Comparison of ENCODE assay signal across 19 cellular contexts in the genomic region with DNA sequence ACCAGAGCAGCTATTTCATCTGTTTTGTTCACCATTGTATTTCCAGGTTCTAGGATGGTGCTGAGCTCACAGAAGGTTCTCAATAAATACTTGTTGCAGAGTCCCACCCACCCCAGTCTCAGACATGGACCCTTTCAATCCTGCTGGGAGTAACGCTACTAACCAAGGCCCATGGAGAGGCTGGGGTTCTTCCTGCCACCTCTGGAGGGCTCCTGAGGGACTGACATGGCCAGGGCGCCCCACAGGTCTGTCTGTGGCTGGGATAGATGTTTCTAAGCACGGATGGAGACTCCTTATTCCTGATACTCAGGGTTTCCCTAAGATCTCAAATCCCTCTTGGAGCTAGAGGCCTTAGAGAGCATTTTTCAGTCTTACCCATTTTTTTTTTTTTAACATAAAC.
DNase-seq lines count a peak whose midpoint lies in the region; ATAC-seq, FAIRE-seq and TF ChIP-seq lines count a peak whose summit lies in the region.
"Had no signal": no experiment of that assay in that cellular context is flagged by ENCODE, and none has a peak within 500 bp of the region (broad histone marks: within the 10 kb centered on the region; RNA-seq: fewer than 3 reads in every experiment).

No MANE protein-coding gene starts in this region.

- H2BK5ac ChIP-seq in H1 (ENCODE audit: low read depth, low read length): no peak overlapping the region

- H3K36me3 Mint-ChIP-seq in GM23338 (ENCODE audit: low read depth): no peaks in the 10 kb centered on the region
- no peaks in the 10 kb centered on the region for H3K36me3 Mint-ChIP-seq in neural crest cell (ENCODE audit: low read depth)

- no peaks in the 10 kb centered on the region for H3K9me2 ChIP-seq in GM23338 (ENCODE audit: insufficient read depth)

- H3F3A ChIP-seq in GM23338 (replicated peaks; ENCODE audit: low read depth): no peaks in the 10 kb centered on the region

- H3K36me3 ChIP-seq in GM23338 (ENCODE audit: insufficient read depth): no peaks in the 10 kb centered on the region
- no peaks in the 10 kb centered on the region; a peak in 1 of 8 replicates for H3K36me3 ChIP-seq in H1 (ENCODE audit: control insufficient read depth in 2 of 4, insufficient read depth in 4 of 4, low read length in 3 of 4)
- H3K36me3 ChIP-seq: MG63 had no signal

- no peak overlapping the region for H2BK120ac ChIP-seq in H1 (replicated peaks; ENCODE audit: low read depth, low read length)

- no peak overlapping the region for H3K14ac ChIP-seq in H1 (ENCODE audit: insufficient read length)

- no peak overlapping the region for H4K8ac ChIP-seq in H1 (ENCODE audit: extremely low read depth, insufficient read depth, low read length)

- H3K79me2 ChIP-seq in GM23338 (replicated peaks; ENCODE audit: insufficient read depth): no peaks in the 10 kb centered on the region
- H3K79me2 ChIP-seq in H1 (ENCODE audit: control insufficient read depth in 1 of 2, insufficient read depth in 2 of 2, low read length in 2 of 2): no peaks in the 10 kb centered on the region

- H3K9me3 Mint-ChIP-seq in GM23338 (no peaks in the 10 kb centered on the region; the same call in 2 of the 3 replicates), neural crest cell (no peaks in the 10 kb centered on the region)

- H4K20me1 ChIP-seq in GM23338 (replicated peaks; ENCODE audit: insufficient read depth) (no peaks in the 10 kb centered on the region), H1 (replicated peaks in 1 of 2; ENCODE audit: control insufficient read depth in 1 of 2, insufficient read depth in 2 of 2, low read length in 2 of 2) (no peaks in the 10 kb centered on the region)

- H3K9me3 ChIP-seq in H1 (ENCODE audit: insufficient read depth in 2 of 2, low read depth in 1 of 2, low read length in 1 of 2): no peaks in the 10 kb centered on the region
- H3K9me3 ChIP-seq: MG63 had no signal

- H3K27me3 ChIP-seq in GM23338 (ENCODE audit: insufficient read depth) (no peaks in the 10 kb centered on the region), H1 (replicated peaks in 1 of 4; ENCODE audit: control insufficient read depth in 3 of 4, extremely low read depth in 1 of 4, insufficient read depth in 3 of 4, low read length in 3 of 4) (no peaks in the 10 kb centered on the region)
- H3K27me3 ChIP-seq: MG63 had no signal

- no peak overlapping the region for H2BK20ac ChIP-seq in H1 (ENCODE audit: low read length)

- H2AFZ ChIP-seq in GM23338: no peak overlapping the region
- H2AFZ ChIP-seq in H1 (ENCODE audit: low read length): no peak overlapping the region

- no peak for FAIRE-seq in H1 (lab: Jason Lieb, UNC)
- FAIRE-seq: HTR-8/SVneo had no signal

- TF ChIP-seq EP300 in H1 (IDR thresholded peaks at IDR 0.05; ENCODE audit: borderline replicate concordance in 1 of 2, low read depth in 2 of 2, low read length in 2 of 2): no peak

- no peak overlapping the region for H3K56ac ChIP-seq in H1 (replicated peaks; ENCODE audit: insufficient read length, low read depth, low read length)

- CTCF ChIA-PET in H1 (lab: Charles Lee; ENCODE audit: partially characterized antibody): interaction anchor here (0.7 to 3.5 kb wide), 15 partner anchors 9 to 118 kb away, joined by 3 to 20 read pairs (median 3); no protein-coding TSS in a partner anchor

- H2BK15ac ChIP-seq in H1 (ENCODE audit: low read length): no peak overlapping the region

- no peak overlapping the region for H3K23ac ChIP-seq in H1 (ENCODE audit: insufficient read length)

- DNase-seq in GM23338 (ENCODE audit: low spot score) (no peak), HT-29 (ENCODE audit: low spot score) (peak; percentile 16), H1 (ENCODE audit: low read depth in 1 of 2, low spot score in 2 of 2) (no peak), neural crest cell (ENCODE audit: low read depth, low spot score) (no peak), SW480 (ENCODE audit: low spot score) (no peak), dedifferentiated amniotic fluid mesenchymal stem cell (ENCODE audit: extremely low spot score) (no peak)
- DNase-seq: Calu3, DMS79 treated with DMSO at 0.1 percent for 48 hours, KG1, MG63, NCI-H1105 treated with DMSO at 0.1 percent for 48 hours, NCI-H2029, NCI-H446 treated with DMSO at 0.1 percent for 48 hours, NCI-H526, NCI-H82, SHP77 had no signal

- TF ChIP-seq POLR2A in H1 (IDR thresholded peaks at IDR 0.05; ENCODE audit: control extremely low read depth in 1 of 2, low read depth in 2 of 2, low read length in 2 of 2): no peak

- peaks cover 31% of the 10 kb centered on the region for H3K4me1 Mint-ChIP-seq in GM23338
- peaks cover 92% of the 10 kb centered on the region for H3K4me1 Mint-ChIP-seq in neural crest cell

- no peak overlapping the region for H3K9ac ChIP-seq in H1 (replicated peaks in 1 of 4; ENCODE audit: extremely low read depth in 1 of 4, low read depth in 3 of 4, low read length in 3 of 4)

- no peak overlapping the region for H3K4ac ChIP-seq in H1 (replicated peaks; ENCODE audit: insufficient read length, low read depth, low read length)

- no peak overlapping the region for H4K5ac ChIP-seq in H1 (ENCODE audit: insufficient read length, low read depth, low read length)

- H3K27me3 Mint-ChIP-seq in GM23338 (ENCODE audit: insufficient read depth, low read depth, poor library complexity): peaks cover 7% of the 10 kb centered on the region
- H3K27me3 Mint-ChIP-seq in neural crest cell (ENCODE audit: low read depth): no peaks in the 10 kb centered on the region

- H3K79me1 ChIP-seq in H1 (ENCODE audit: low read depth, low read length): no peaks in the 10 kb centered on the region

- no peak overlapping the region for H2AK5ac ChIP-seq in H1 (ENCODE audit: low read depth, low read length)

- H3K27ac ChIP-seq in GM23338 (ENCODE audit: low read depth): no peak overlapping the region
- H3K27ac ChIP-seq in H1 (ENCODE audit: low read depth, low read length): no peak overlapping the region
- H3K27ac ChIP-seq: RWPE1 had no signal

- H3K18ac ChIP-seq in H1 (ENCODE audit: extremely low read depth, low read length): no peak overlapping the region

- H3K4me2 ChIP-seq in GM23338 (no peak overlapping the region), H1 (ENCODE audit: insufficient read depth in 1 of 2, low read depth in 2 of 2, low read length in 2 of 2) (no peak overlapping the region)

- peak in 1 of 2 experiments; percentile 40; a peak in 1 of 4 replicates for TF ChIP-seq RAD21 in H1 (IDR thresholded peaks at IDR 0.05 in 1 of 2, conservative IDR thresholded peaks at IDR 0.05 in 1 of 2; ENCODE audit: low read depth in 2 of 2, low read length in 2 of 2)

- TF ChIP-seq CTCF in GM23338 (conservative IDR thresholded peaks at IDR 0.05; ENCODE audit: low read depth in 2 of 2) (peak in 1 of 2 experiments; percentile 24; a peak in 1 of 4 replicates), H1 (IDR thresholded peaks at IDR 0.05; ENCODE audit: control extremely low read depth in 1 of 3, insufficient read depth in 1 of 3, low read depth in 1 of 3, low read length in 3 of 3) (peak in 2 of 3 experiments; percentile 13 to 16; a peak in 2 of 4 replicates), neural crest cell (conservative IDR thresholded peaks at IDR 0.05) (no peak)

- H3K4me3 Mint-ChIP-seq in GM23338: no peak overlapping the region
- H3K4me3 Mint-ChIP-seq in neural crest cell: no peak overlapping the region

- H3K27ac Mint-ChIP-seq in GM23338 (no peak overlapping the region), neural crest cell (ENCODE audit: unreplicated experiment) (peak overlapping the region; percentile 10)

- no peaks in the 10 kb centered on the region; the same call in 1 of the 2 replicates for H3K23me2 ChIP-seq in H1 (ENCODE audit: low read depth, low read length)

- POLR2A ChIA-PET in H1 (lab: Charles Lee; ENCODE audit: partially characterized antibody): no interaction called here

- H2BK12ac ChIP-seq in H1 (ENCODE audit: low read depth, low read length): no peak overlapping the region

- 77% methylated on average over 3 of the region's 3 CpGs; no CpG with 5 or more reads in 1 of the 2 experiments for WGBS in H1 (ENCODE audit: extremely low coverage in 1 of 2, insufficient coverage in 1 of 2, insufficient read length in 1 of 2, insufficient replicate concordance in 2 of 2, low coverage in 1 of 2, low lambda C conversion rate in 2 of 2, missing lambda C conversion rate in 1 of 2), 2 experiments

- peak; percentile 41 for ATAC-seq in GM23338
- ATAC-seq in HG03571 (IDR thresholded peaks at IDR 0.05; ENCODE audit: unreplicated experiment): no peak

- peaks cover 13% of the 10 kb centered on the region; the same call in 1 of the 2 replicates for H3K4me1 ChIP-seq in GM23338 (ENCODE audit: insufficient read depth)
- peaks cover 0 to 30% (median 9%) of the 10 kb centered on the region in 4 experiments; a peak in 6 of 7 replicates for H3K4me1 ChIP-seq in H1 (replicated peaks in 1 of 4; ENCODE audit: control insufficient read depth in 3 of 4, insufficient read depth in 4 of 4, low read length in 3 of 4)

- no peak overlapping the region for H4K91ac ChIP-seq in H1 (replicated peaks; ENCODE audit: insufficient read length, low read length)

- no peak overlapping the region for H3K4me3 ChIP-seq in GM23338
- no peak overlapping the region for H3K4me3 ChIP-seq in H1 (ENCODE audit: extremely low read depth in 1 of 4, insufficient read depth in 2 of 4, low read depth in 3 of 4, low read length in 4 of 4)
- H3K4me3 ChIP-seq: MG63 had no signal

TF ChIP-seq in GM23338, 12 proteins besides CTCF, POLR2A, EP300 and RAD21 (continues in another document):
- TF ChIP-seq EZH2phosphoT487 (IDR thresholded peaks at IDR 0.05; ENCODE audit: unreplicated experiment) (no peak), ZNF331 (CRISPR knock-in tag; IDR thresholded peaks at IDR 0.05; ENCODE audit: low read depth) (no peak), ZNF114 (CRISPR knock-in tag; IDR thresholded peaks at IDR 0.05) (no peak)

TF ChIP-seq in H1, 55 proteins besides CTCF, POLR2A, EP300 and RAD21 (continues in another document):
- no peak for TF ChIP-seq NANOG (IDR thresholded peaks at IDR 0.05; ENCODE audit: insufficient read depth, low read depth, low read length, poor library complexity, severe bottlenecking)
- no peak for TF ChIP-seq RNF2 (IDR thresholded peaks at IDR 0.05; ENCODE audit: borderline replicate concordance, low read depth, low read length, missing control alignments, poor library complexity, severe bottlenecking)
- TF ChIP-seq ASH2L (IDR thresholded peaks at IDR 0.05; ENCODE audit: low read length): no peak
- no peak for TF ChIP-seq SP4 (IDR thresholded peaks at IDR 0.05; ENCODE audit: low read length)
- no peak for TF ChIP-seq SP1 (IDR thresholded peaks at IDR 0.05; ENCODE audit: low read depth, low read length)
- TF ChIP-seq, protein P1, sequence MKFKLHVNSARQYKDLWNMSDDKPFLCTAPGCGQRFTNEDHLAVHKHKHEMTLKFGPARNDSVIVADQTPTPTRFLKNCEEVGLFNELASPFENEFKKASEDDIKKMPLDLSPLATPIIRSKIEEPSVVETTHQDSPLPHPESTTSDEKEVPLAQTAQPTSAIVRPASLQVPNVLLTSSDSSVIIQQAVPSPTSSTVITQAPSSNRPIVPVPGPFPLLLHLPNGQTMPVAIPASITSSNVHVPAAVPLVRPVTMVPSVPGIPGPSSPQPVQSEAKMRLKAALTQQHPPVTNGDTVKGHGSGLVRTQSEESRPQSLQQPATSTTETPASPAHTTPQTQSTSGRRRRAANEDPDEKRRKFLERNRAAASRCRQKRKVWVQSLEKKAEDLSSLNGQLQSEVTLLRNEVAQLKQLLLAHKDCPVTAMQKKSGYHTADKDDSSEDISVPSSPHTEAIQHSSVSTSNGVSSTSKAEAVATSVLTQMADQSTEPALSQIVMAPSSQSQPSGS (IDR thresholded peaks at IDR 0.05; ENCODE audit: low read length): no peak
